In the genomic region with DNA sequence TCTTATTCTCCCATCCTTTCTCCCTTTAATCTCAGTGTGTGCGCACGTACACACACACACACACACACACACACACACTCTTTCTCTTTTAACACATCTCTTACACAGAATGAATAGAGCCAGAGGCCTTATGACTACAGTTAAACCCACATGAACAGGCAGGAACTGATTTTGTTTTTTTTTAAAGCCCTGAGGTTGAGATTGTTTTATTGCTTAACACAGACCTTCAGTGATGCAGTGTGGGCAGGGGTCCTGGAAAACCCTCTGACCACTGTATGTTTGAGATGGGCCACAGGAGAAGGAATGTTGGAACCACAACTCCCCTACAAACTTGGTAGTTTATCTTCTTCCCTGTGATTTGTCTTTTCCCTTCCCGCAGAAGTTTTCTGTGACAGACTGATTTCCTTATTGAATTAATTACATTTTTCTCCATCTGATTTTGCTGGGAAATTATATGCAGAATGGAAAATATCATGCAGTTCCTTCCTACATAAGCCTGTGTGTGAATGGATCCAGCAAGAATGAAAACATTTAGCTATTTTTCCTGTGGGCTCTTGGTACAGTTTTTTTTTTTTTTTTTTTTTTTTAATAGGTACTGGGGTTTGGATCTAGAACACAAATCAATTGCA, we compare ENCODE assay signal across 21 cellular contexts.
A peak's percentile ranks its signal among the peaks of the same experiment; 100 is the strongest.
DNase-seq lines count a peak whose midpoint lies in the region; FAIRE-seq and TF ChIP-seq lines count a peak whose summit lies in the region.
"Had no signal": no experiment of that assay in that cellular context is flagged by ENCODE, and none has a peak within 500 bp of the region (broad histone marks: within the 10 kb centered on the region; RNA-seq: fewer than 3 reads in every experiment).

No MANE protein-coding gene starts in this region.

- H3K9me3 ChIP-seq in SK-N-SH = no peaks in the 10 kb centered on the region
- H3K9me3 ChIP-seq in mesenchymal stem cell (ENCODE audit: control insufficient read depth, low read length) = no peaks in the 10 kb centered on the region
- H3K9me3 ChIP-seq: HAP-1 had no signal

- H3K4me3 Mint-ChIP-seq in brain = no peak overlapping the region
- H3K4me3 Mint-ChIP-seq: CD14-positive monocyte had no signal

- POLR2A ChIA-PET in SK-N-SH (lab: Yijun Ruan, JAX) = interaction anchor here (0.6 kb wide), 1 partner anchor 62 kb away, joined by 4 read pairs; no protein-coding TSS in a partner anchor

- H3K36me3 ChIP-seq in SK-N-SH (replicated peaks in 1 of 2; ENCODE audit: control insufficient read depth in 1 of 2, insufficient read depth in 2 of 2, low read length in 1 of 2) (no peaks in the 10 kb centered on the region), mesenchymal stem cell (ENCODE audit: control insufficient read depth in 1 of 2, insufficient read depth in 2 of 2, low read depth in 1 of 2, low read length in 2 of 2) (peaks cover 0 to 10% of the 10 kb centered on the region in 2 experiments)
- H3K36me3 ChIP-seq: HAP-1 had no signal

- H2BK120ac ChIP-seq in mesenchymal stem cell (ENCODE audit: low read depth, low read length) = no peak overlapping the region

- no peak overlapping the region for H3K14ac ChIP-seq in mesenchymal stem cell (ENCODE audit: low read length in 2 of 2)

- H3K27ac ChIP-seq in SK-N-SH (ENCODE audit: low read depth in 2 of 2, low read length in 1 of 2) (peak overlapping the region; percentile 53 to 88), mesenchymal stem cell (ENCODE audit: low read length, poor library complexity, severe bottlenecking) (no peak overlapping the region)
- H3K27ac ChIP-seq: HL-60 had no signal

- H4K8ac ChIP-seq in mesenchymal stem cell (ENCODE audit: low read length) = no peak overlapping the region

- H2BK15ac ChIP-seq in mesenchymal stem cell (ENCODE audit: low read depth, poor library complexity, severe bottlenecking) = no peak overlapping the region

- TF ChIP-seq CTCF in SK-N-SH (IDR thresholded peaks at IDR 0.05) = no peak
- no peak for TF ChIP-seq CTCF in brain (conservative IDR thresholded peaks at IDR 0.05)

- no peak overlapping the region for H4K91ac ChIP-seq in mesenchymal stem cell (ENCODE audit: low read length)

- no peaks in the 10 kb centered on the region for H4K20me1 ChIP-seq in SK-N-SH (ENCODE audit: insufficient read depth)

- no peaks in the 10 kb centered on the region for H3K27me3 Mint-ChIP-seq in brain

- H3K9me3 Mint-ChIP-seq in brain = peaks cover 0 to 12% (median 3%) of the 10 kb centered on the region in 5 experiments

- H3K79me1 ChIP-seq in mesenchymal stem cell (replicated peaks; ENCODE audit: low read length, poor library complexity, severe bottlenecking) = no peaks in the 10 kb centered on the region

- H3K9me2 ChIP-seq in SK-N-SH = no peaks in the 10 kb centered on the region

- H2AK5ac ChIP-seq in mesenchymal stem cell (ENCODE audit: low read length, severe bottlenecking) = no peak overlapping the region

- DNase-seq in SK-N-SH (no peak), mesenchymal stem cell (no peak), DMS53 (lab: John Stamatoyannopoulos, UW) (no peak), GM19239 (ENCODE audit: insufficient read length, low spot score) (no peak), T1000 (lab: John Stamatoyannopoulos, UW) (no peak)
- no peak for DNase-seq in activated naive CD4-positive, alpha-beta T cell treated with anti-CD3 and anti-CD28 coated beads, Interleukin-2, amount 50 U/mL, for 16 hours
- DNase-seq: ACHN, DMS 273 treated with DMSO at 0.1 percent for 48 hours, Karpas-422, NCI-H1417 treated with DMSO at 0.1 percent for 48 hours, NCI-H187 treated with DMSO at 0.1 percent for 48 hours, NCI-H345, NCI-H526, PC-3, RPMI8226, SHP77 treated with DMSO at 0.1 percent for 48 hours had no signal

- H3K4me2 ChIP-seq in SK-N-SH (peak overlapping the region; percentile 29; the same call in 1 of the 2 replicates), mesenchymal stem cell (ENCODE audit: low read length, poor library complexity, severe bottlenecking) (no peak overlapping the region)

- H3K4me3 ChIP-seq in SK-N-SH (ENCODE audit: low read depth in 2 of 2, low read length in 1 of 2) (no peak overlapping the region), mesenchymal stem cell (ENCODE audit: insufficient read depth in 1 of 2, low read depth in 1 of 2, low read length in 2 of 2) (no peak overlapping the region)
- H3K4me3 ChIP-seq: HAP-1 had no signal

- 53% methylated on average over 3 of the region's 3 CpGs for WGBS in SK-N-SH (ENCODE audit: low lambda C conversion rate)
- 94% methylated on average over 2 of the region's 3 CpGs for WGBS in mesenchymal stem cell

- H3K27me3 ChIP-seq in SK-N-SH (ENCODE audit: insufficient read depth) (no peaks in the 10 kb centered on the region), mesenchymal stem cell (ENCODE audit: control insufficient read depth in 1 of 2, insufficient read depth in 1 of 2, low read length in 2 of 2) (no peaks in the 10 kb centered on the region)

- no peak overlapping the region for H3K18ac ChIP-seq in mesenchymal stem cell (ENCODE audit: low read depth in 1 of 2, low read length in 2 of 2)

- H3F3A ChIP-seq in SK-N-SH (replicated peaks; ENCODE audit: insufficient read depth) = peaks cover 5% of the 10 kb centered on the region

- CTCF ChIA-PET in SK-N-SH (lab: Yijun Ruan, JAX) = no interaction called here

- H3K9ac ChIP-seq in SK-N-SH = peak overlapping the region; percentile 47; the same call in 1 of the 2 replicates
- H3K9ac ChIP-seq in mesenchymal stem cell (ENCODE audit: low read length) = peak overlapping the region; percentile 13

- no peak overlapping the region for H3K23ac ChIP-seq in mesenchymal stem cell (ENCODE audit: low read length in 2 of 2)

- peaks cover 4% of the 10 kb centered on the region for H3K36me3 Mint-ChIP-seq in brain
- H3K36me3 Mint-ChIP-seq: CD14-positive monocyte had no signal

- H3K79me2 ChIP-seq in SK-N-SH (ENCODE audit: insufficient read depth) = no peaks in the 10 kb centered on the region

- peak; percentile 42 to 44; a peak in 2 of 4 replicates for TF ChIP-seq EP300 in SK-N-SH (IDR thresholded peaks at IDR 0.05; ENCODE audit: borderline replicate concordance in 1 of 2, low read depth in 1 of 2, low read length in 1 of 2)

- no peak for TF ChIP-seq RAD21 in SK-N-SH (IDR thresholded peaks at IDR 0.05; ENCODE audit: low read length)

- FAIRE-seq in GM19239 (lab: Jason Lieb, UNC) = no peak
- FAIRE-seq: G401.6 had no signal

- H2AFZ ChIP-seq in SK-N-SH (ENCODE audit: low read depth) (no peak overlapping the region), mesenchymal stem cell (ENCODE audit: low read depth, low read length) (no peak overlapping the region)

- H3K4me1 ChIP-seq in SK-N-SH (ENCODE audit: control insufficient read depth in 1 of 2, insufficient read depth in 2 of 2, low read depth in 1 of 2, low read length in 1 of 2) (peaks cover 8 to 19% of the 10 kb centered on the region in 2 experiments; a peak in 3 of 4 replicates), mesenchymal stem cell (ENCODE audit: control insufficient read depth, insufficient read depth, low read depth, low read length) (peaks cover 2% of the 10 kb centered on the region)
- H3K4me1 ChIP-seq: HAP-1 had no signal

- H3K4me1 Mint-ChIP-seq in brain = peaks cover 13% of the 10 kb centered on the region
- H3K4me1 Mint-ChIP-seq: CD14-positive monocyte had no signal

- H2BK5ac ChIP-seq in mesenchymal stem cell (ENCODE audit: low read depth, low read length, poor library complexity, severe bottlenecking) = no peak overlapping the region

- peak overlapping the region in 4 of 5 experiments; percentile 20 to 78 (median 28) for H3K27ac Mint-ChIP-seq in brain
- H3K27ac Mint-ChIP-seq: CD14-positive monocyte had no signal

- H2BK12ac ChIP-seq in mesenchymal stem cell (ENCODE audit: low read length in 2 of 2) = no peak overlapping the region

- no peak overlapping the region for H3K4ac ChIP-seq in mesenchymal stem cell (ENCODE audit: low read depth in 1 of 2, low read length in 2 of 2)

TF ChIP-seq in SK-N-SH, 30 proteins besides CTCF, POLR2A, EP300 and RAD21 (continues in another document):
- no peak for TF ChIP-seq FOXJ3 (CRISPR knock-in tag; IDR thresholded peaks at IDR 0.05)
- no peak for TF ChIP-seq NRF1 (IDR thresholded peaks at IDR 0.05; ENCODE audit: low read depth, low read length)
- TF ChIP-seq SMC3 (IDR thresholded peaks at IDR 0.05; ENCODE audit: low read depth, low read length) = no peak
- TF ChIP-seq YY1 (IDR thresholded peaks at IDR 0.05; ENCODE audit: low read depth) = no peak
- TF ChIP-seq, protein P1, sequence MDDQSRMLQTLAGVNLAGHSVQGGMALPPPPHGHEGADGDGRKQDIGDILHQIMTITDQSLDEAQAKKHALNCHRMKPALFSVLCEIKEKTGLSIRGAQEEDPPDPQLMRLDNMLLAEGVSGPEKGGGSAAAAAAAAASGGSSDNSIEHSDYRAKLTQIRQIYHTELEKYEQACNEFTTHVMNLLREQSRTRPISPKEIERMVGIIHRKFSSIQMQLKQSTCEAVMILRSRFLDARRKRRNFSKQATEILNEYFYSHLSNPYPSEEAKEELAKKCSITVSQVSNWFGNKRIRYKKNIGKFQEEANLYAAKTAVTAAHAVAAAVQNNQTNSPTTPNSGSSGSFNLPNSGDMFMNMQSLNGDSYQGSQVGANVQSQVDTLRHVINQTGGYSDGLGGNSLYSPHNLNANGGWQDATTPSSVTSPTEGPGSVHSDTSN (IDR thresholded peaks at IDR 0.05) = peak; percentile 53; the same call in 1 of the 2 replicates
- TF ChIP-seq, protein P2, sequence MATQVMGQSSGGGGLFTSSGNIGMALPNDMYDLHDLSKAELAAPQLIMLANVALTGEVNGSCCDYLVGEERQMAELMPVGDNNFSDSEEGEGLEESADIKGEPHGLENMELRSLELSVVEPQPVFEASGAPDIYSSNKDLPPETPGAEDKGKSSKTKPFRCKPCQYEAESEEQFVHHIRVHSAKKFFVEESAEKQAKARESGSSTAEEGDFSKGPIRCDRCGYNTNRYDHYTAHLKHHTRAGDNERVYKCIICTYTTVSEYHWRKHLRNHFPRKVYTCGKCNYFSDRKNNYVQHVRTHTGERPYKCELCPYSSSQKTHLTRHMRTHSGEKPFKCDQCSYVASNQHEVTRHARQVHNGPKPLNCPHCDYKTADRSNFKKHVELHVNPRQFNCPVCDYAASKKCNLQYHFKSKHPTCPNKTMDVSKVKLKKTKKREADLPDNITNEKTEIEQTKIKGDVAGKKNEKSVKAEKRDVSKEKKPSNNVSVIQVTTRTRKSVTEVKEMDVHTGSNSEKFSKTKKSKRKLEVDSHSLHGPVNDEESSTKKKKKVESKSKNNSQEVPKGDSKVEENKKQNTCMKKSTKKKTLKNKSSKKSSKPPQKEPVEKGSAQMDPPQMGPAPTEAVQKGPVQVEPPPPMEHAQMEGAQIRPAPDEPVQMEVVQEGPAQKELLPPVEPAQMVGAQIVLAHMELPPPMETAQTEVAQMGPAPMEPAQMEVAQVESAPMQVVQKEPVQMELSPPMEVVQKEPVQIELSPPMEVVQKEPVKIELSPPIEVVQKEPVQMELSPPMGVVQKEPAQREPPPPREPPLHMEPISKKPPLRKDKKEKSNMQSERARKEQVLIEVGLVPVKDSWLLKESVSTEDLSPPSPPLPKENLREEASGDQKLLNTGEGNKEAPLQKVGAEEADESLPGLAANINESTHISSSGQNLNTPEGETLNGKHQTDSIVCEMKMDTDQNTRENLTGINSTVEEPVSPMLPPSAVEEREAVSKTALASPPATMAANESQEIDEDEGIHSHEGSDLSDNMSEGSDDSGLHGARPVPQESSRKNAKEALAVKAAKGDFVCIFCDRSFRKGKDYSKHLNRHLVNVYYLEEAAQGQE (IDR thresholded peaks at IDR 0.05; ENCODE audit: low read depth, low read length) = no peak
- TF ChIP-seq MEF2A (IDR thresholded peaks at IDR 0.05; ENCODE audit: borderline replicate concordance, low read depth) = no peak
